Comparison of ENCODE assay signal across 32 cellular contexts in genomic region chr1:184322253-184322652, GRCh38.
"Had no signal": no experiment of that assay in that cellular context is flagged by ENCODE, and none has a peak within 500 bp of the region (broad histone marks: within the 10 kb centered on the region; RNA-seq: fewer than 3 reads in every experiment).

No MANE protein-coding gene starts in this region.

- H3K9me3 ChIP-seq: adrenal gland, body of pancreas, colonic mucosa had no signal

- H3K4me3 ChIP-seq: adrenal gland, body of pancreas, colonic mucosa had no signal

- H3K4me3 Mint-ChIP-seq: activated CD4-positive, alpha-beta memory T cell treated with anti-CD3 and anti-CD28 coated beads for 36 hours; activated CD4-positive, alpha-beta T cell treated with anti-CD3 and anti-CD28 coated beads for 36 hours; activated CD4-positive, alpha-beta T cell treated with anti-CD3 and anti-CD28 coated beads, Interleukin-2, amount 10 ng/mL, durations not matched to agents 24 days and 14 days; activated CD8-positive, alpha-beta memory T cell treated with anti-CD3 and anti-CD28 coated beads, Interleukin-2, amount 10 ng/mL, durations not matched to agents 7 days and 5 days; activated CD8-positive, alpha-beta T cell treated with anti-CD3 and anti-CD28 coated beads, Interleukin-2, amount 10 ng/mL, durations not matched to agents 7 days and 5 days; activated naive CD4-positive, alpha-beta T cell treated with anti-CD3 and anti-CD28 coated beads for 36 hours; activated naive CD4-positive, alpha-beta T cell treated with anti-CD3 and anti-CD28 coated beads, Interleukin-2, amount 50 U/mL, for 24 hours; activated naive CD8-positive, alpha-beta T cell treated with anti-CD3 and anti-CD28 coated beads for 36 hours; activated naive CD8-positive, alpha-beta T cell treated with anti-CD3 and anti-CD28 coated beads, Interleukin-2, amount 50 U/mL, for 24 hours; activated T-helper 1 cell treated with anti-CD3 and anti-CD28 coated beads, Interleukin-12 subunit alpha, Interleukin-12 subunit beta, Interleukin-2, Interleukin-4 antibody, amounts not matched to agents 30 ng/mL and 10 ng/mL and 1 ng/mL, durations not matched to agents 14 hours and 24 hours and 36 hours; T-helper 17 cell; T-helper 2 cell treated with Interferon-gamma antibody and Interleukin-4, amounts not matched to agents 5 μg/mL and 100 μg/mL, for 36 hours had no signal

- H3K36me3 ChIP-seq: adrenal gland, colonic mucosa, WERI-Rb-1 had no signal

- H3K27ac Mint-ChIP-seq: activated CD4-positive, alpha-beta memory T cell treated with anti-CD3 and anti-CD28 coated beads for 36 hours; activated CD4-positive, alpha-beta T cell treated with anti-CD3 and anti-CD28 coated beads for 36 hours; activated CD4-positive, alpha-beta T cell treated with anti-CD3 and anti-CD28 coated beads, Interleukin-2, amount 10 ng/mL, durations not matched to agents 24 days and 14 days; activated CD8-positive, alpha-beta memory T cell treated with anti-CD3 and anti-CD28 coated beads, Interleukin-2, amount 10 ng/mL, durations not matched to agents 7 days and 5 days; activated CD8-positive, alpha-beta T cell treated with anti-CD3 and anti-CD28 coated beads, Interleukin-2, amount 10 ng/mL, durations not matched to agents 7 days and 5 days; activated naive CD4-positive, alpha-beta T cell treated with anti-CD3 and anti-CD28 coated beads for 36 hours; activated naive CD4-positive, alpha-beta T cell treated with anti-CD3 and anti-CD28 coated beads, Interleukin-2, amount 50 U/mL, for 24 hours; activated naive CD8-positive, alpha-beta T cell treated with anti-CD3 and anti-CD28 coated beads for 36 hours; activated naive CD8-positive, alpha-beta T cell treated with anti-CD3 and anti-CD28 coated beads, Interleukin-2, amount 50 U/mL, for 24 hours; activated T-helper 1 cell treated with anti-CD3 and anti-CD28 coated beads, Interleukin-12 subunit alpha, Interleukin-12 subunit beta, Interleukin-2, Interleukin-4 antibody, amounts not matched to agents 30 ng/mL and 10 ng/mL and 1 ng/mL, durations not matched to agents 14 hours and 24 hours and 36 hours; activated T-helper 2 cell treated with anti-CD3 and anti-CD28 coated beads, Interferon-gamma antibody, Interleukin-2, Interleukin-4, amounts not matched to agents 10 μg/mL and 5 μg/mL and 100 μg/mL, durations not matched to agents 14 hours and 24 hours and 36 hours; T-helper 17 cell; T-helper 2 cell treated with Interferon-gamma antibody and Interleukin-4, amounts not matched to agents 5 μg/mL and 100 μg/mL, for 36 hours had no signal

- H3K27me3 Mint-ChIP-seq: activated CD4-positive, alpha-beta T cell treated with anti-CD3 and anti-CD28 coated beads, Interleukin-2, amount 10 ng/mL, durations not matched to agents 24 days and 14 days had no signal

- H3K9me3 Mint-ChIP-seq: activated CD4-positive, alpha-beta memory T cell treated with anti-CD3 and anti-CD28 coated beads for 36 hours; activated CD4-positive, alpha-beta T cell treated with anti-CD3 and anti-CD28 coated beads, Interleukin-2, amount 10 ng/mL, durations not matched to agents 24 days and 14 days; activated naive CD4-positive, alpha-beta T cell treated with anti-CD3 and anti-CD28 coated beads for 36 hours; activated naive CD4-positive, alpha-beta T cell treated with anti-CD3 and anti-CD28 coated beads, Interleukin-2, amount 50 U/mL, for 24 hours; activated naive CD8-positive, alpha-beta T cell treated with anti-CD3 and anti-CD28 coated beads for 36 hours; activated naive CD8-positive, alpha-beta T cell treated with anti-CD3 and anti-CD28 coated beads, Interleukin-2, amount 50 U/mL, for 24 hours; activated T-helper 1 cell treated with anti-CD3 and anti-CD28 coated beads, Interleukin-12 subunit alpha, Interleukin-12 subunit beta, Interleukin-2, Interleukin-4 antibody, amounts not matched to agents 30 ng/mL and 10 ng/mL and 1 ng/mL, durations not matched to agents 14 hours and 24 hours and 36 hours; activated T-helper 2 cell treated with anti-CD3 and anti-CD28 coated beads, Interferon-gamma antibody, Interleukin-2, Interleukin-4, amounts not matched to agents 10 μg/mL and 5 μg/mL and 100 μg/mL, durations not matched to agents 14 hours and 24 hours and 36 hours; T-helper 2 cell treated with Interferon-gamma antibody and Interleukin-4, amounts not matched to agents 5 μg/mL and 100 μg/mL, for 36 hours had no signal

- H3K36me3 Mint-ChIP-seq: activated CD4-positive, alpha-beta memory T cell treated with anti-CD3 and anti-CD28 coated beads for 36 hours; activated CD8-positive, alpha-beta memory T cell treated with anti-CD3 and anti-CD28 coated beads, Interleukin-2, amount 10 ng/mL, durations not matched to agents 7 days and 5 days; activated naive CD4-positive, alpha-beta T cell treated with anti-CD3 and anti-CD28 coated beads, Interleukin-2, amount 50 U/mL, for 24 hours; activated naive CD8-positive, alpha-beta T cell treated with anti-CD3 and anti-CD28 coated beads for 36 hours had no signal

- H3K4me1 ChIP-seq: adrenal gland, body of pancreas, colonic mucosa had no signal

- H3K4me1 Mint-ChIP-seq: activated CD4-positive, alpha-beta T cell treated with anti-CD3 and anti-CD28 coated beads for 36 hours; activated CD4-positive, alpha-beta T cell treated with anti-CD3 and anti-CD28 coated beads, Interleukin-2, amount 10 ng/mL, durations not matched to agents 24 days and 14 days; activated CD8-positive, alpha-beta memory T cell treated with anti-CD3 and anti-CD28 coated beads, Interleukin-2, amount 10 ng/mL, durations not matched to agents 7 days and 5 days; activated naive CD4-positive, alpha-beta T cell treated with anti-CD3 and anti-CD28 coated beads, Interleukin-2, amount 50 U/mL, for 24 hours; activated naive CD8-positive, alpha-beta T cell treated with anti-CD3 and anti-CD28 coated beads for 36 hours; activated naive CD8-positive, alpha-beta T cell treated with anti-CD3 and anti-CD28 coated beads, Interleukin-2, amount 50 U/mL, for 24 hours; T-helper 17 cell had no signal

- H3K27ac ChIP-seq: adrenal gland, body of pancreas, colonic mucosa, WERI-Rb-1 had no signal

- H3K27me3 ChIP-seq: adrenal gland, body of pancreas, colonic mucosa had no signal

- DNase-seq: activated CD4-positive, alpha-beta memory T cell treated with anti-CD3 and anti-CD28 coated beads for 36 hours; activated CD4-positive, alpha-beta T cell treated with anti-CD3 and anti-CD28 coated beads for 36 hours; activated CD4-positive, alpha-beta T cell treated with anti-CD3 and anti-CD28 coated beads, Interleukin-2, amount 10 ng/mL, durations not matched to agents 24 days and 14 days; activated CD4-positive, CD25-positive, alpha-beta regulatory T cell; activated CD4-positive, CD25-positive, alpha-beta regulatory T cell treated with anti-CD3 and anti-CD28 coated beads, Interleukin-2, amount 50 U/mL, for 72 hours; activated CD8-positive, alpha-beta memory T cell treated with anti-CD3 and anti-CD28 coated beads, Interleukin-2, amount 10 ng/mL, durations not matched to agents 7 days and 5 days; activated CD8-positive, alpha-beta memory T cell treated with anti-CD3 and anti-CD28 coated beads, Interleukin-2, amount 50 U/mL, for 4 hours; activated CD8-positive, alpha-beta T cell treated with anti-CD3 and anti-CD28 coated beads, Interleukin-2, amount 10 ng/mL, durations not matched to agents 7 days and 5 days; activated effector memory CD4-positive, alpha-beta T cell treated with anti-CD3 and anti-CD28 coated beads, Interleukin-2, amount 50 U/mL, for 16 hours; activated naive CD4-positive, alpha-beta T cell treated with anti-CD3 and anti-CD28 coated beads for 36 hours; activated naive CD8-positive, alpha-beta T cell treated with anti-CD3 and anti-CD28 coated beads for 36 hours; activated naive CD8-positive, alpha-beta T cell treated with anti-CD3 and anti-CD28 coated beads, Interleukin-2, amount 50 U/mL, for 24 hours; activated T-cell treated with anti-CD3 and anti-CD28 coated beads, Interleukin-2, amount 50 U/mL, for 1 hour; activated T-cell treated with anti-CD3 and anti-CD28 coated beads, Interleukin-2, amount 50 U/mL, for 48 hours; adrenal gland; amygdala; aorta; body of pancreas; caudate nucleus; cerebellar nuclear complex; colonic mucosa; effector CD8-positive, alpha-beta T cell; foreskin fibroblast; head of caudate nucleus; T-helper 1 cell; T-helper 17 cell; T1000; WERI-Rb-1 had no signal
